Comparison of ENCODE assay signal across 8 cellular contexts in genomic region chr6:40894962-40895799, GRCh38.
DNase-seq lines count a peak whose midpoint lies in the region; ATAC-seq and TF ChIP-seq lines count a peak whose summit lies in the region.

No MANE protein-coding gene starts in this region.

- ATAC-seq in lung (ENCODE audit: insufficient read depth, low FRiP score) (peak; percentile 63), GM21423 (IDR thresholded peaks at IDR 0.05; ENCODE audit: unreplicated experiment) (no peak)

- no peaks in the 10 kb centered on the region for H3K27me3 ChIP-seq in lung (ENCODE audit: control insufficient read depth, insufficient read depth)

- TF ChIP-seq CTCF in AG09319 (IDR thresholded peaks at IDR 0.05; ENCODE audit: low read depth, low read length) (peak; percentile 76), LNCaP clone FGC (IDR thresholded peaks at IDR 0.05; ENCODE audit: control insufficient read depth, extremely low read depth, insufficient read depth) (peak; percentile 79), coronary artery (IDR thresholded peaks at IDR 0.05) (peak; percentile 38), lung (IDR thresholded peaks at IDR 0.05; ENCODE audit: control extremely low read depth, extremely low read depth) (no peak)

- 45 to 48% methylated on average over 14 of the region's 14 CpGs for WGBS in lung, 2 donors

- H3K36me3 ChIP-seq in lung (ENCODE audit: control insufficient read depth in 2 of 2, insufficient read depth in 2 of 2, low read length in 2 of 2) = no peaks in the 10 kb centered on the region

- H3K27ac ChIP-seq in coronary artery (no peak overlapping the region), lung (ENCODE audit: low read depth in 1 of 2, low read length in 1 of 2) (no peak overlapping the region)

- H3K4me1 ChIP-seq in lung (ENCODE audit: control insufficient read depth in 2 of 2, insufficient read depth in 2 of 2, low read length in 2 of 2) = peaks cover 0 to 6% of the 10 kb centered on the region in 2 donors

- H3K4me3 ChIP-seq in LNCaP clone FGC (ENCODE audit: low read depth, low read length) (no peak overlapping the region), coronary artery (no peak overlapping the region), lung (no peak overlapping the region)

- H3K9me3 ChIP-seq in lung (ENCODE audit: control insufficient read depth in 2 of 2, insufficient read depth in 1 of 2, low read length in 1 of 2) = no peaks in the 10 kb centered on the region

- DNase-seq in AG09319 (ENCODE audit: extremely low read depth, low read depth) (no peak), LNCaP clone FGC (ENCODE audit: low read depth) (no peak), coronary artery (ENCODE audit: low spot score) (peak; percentile 67), lung (ENCODE audit: low spot score) (peak; percentile 56), NCI-H2029 (lab: John Stamatoyannopoulos, UW) (no peak), NCI-H146 treated with DMSO at 0.1 percent for 48 hours (lab: John Stamatoyannopoulos, UW; ENCODE audit: unreplicated experiment) (no peak), NCI-H1436 treated with DMSO at 0.1 percent for 48 hours (lab: John Stamatoyannopoulos, UW) (no peak)

Comparison
In these comparisons a context has a peak if more than half of its experiments do, and no peak if none do; other contexts are left out.
1. DNase-seq: peak in coronary artery (single experiment) and lung (single experiment); none in AG09319 (single experiment), LNCaP clone FGC (single experiment), NCI-H2029 (single experiment), NCI-H146 treated with DMSO at 0.1 percent for 48 hours (single experiment) and NCI-H1436 treated with DMSO at 0.1 percent for 48 hours (single experiment).